8 cellular contexts compared by ENCODE assay signal in the genomic region with DNA sequence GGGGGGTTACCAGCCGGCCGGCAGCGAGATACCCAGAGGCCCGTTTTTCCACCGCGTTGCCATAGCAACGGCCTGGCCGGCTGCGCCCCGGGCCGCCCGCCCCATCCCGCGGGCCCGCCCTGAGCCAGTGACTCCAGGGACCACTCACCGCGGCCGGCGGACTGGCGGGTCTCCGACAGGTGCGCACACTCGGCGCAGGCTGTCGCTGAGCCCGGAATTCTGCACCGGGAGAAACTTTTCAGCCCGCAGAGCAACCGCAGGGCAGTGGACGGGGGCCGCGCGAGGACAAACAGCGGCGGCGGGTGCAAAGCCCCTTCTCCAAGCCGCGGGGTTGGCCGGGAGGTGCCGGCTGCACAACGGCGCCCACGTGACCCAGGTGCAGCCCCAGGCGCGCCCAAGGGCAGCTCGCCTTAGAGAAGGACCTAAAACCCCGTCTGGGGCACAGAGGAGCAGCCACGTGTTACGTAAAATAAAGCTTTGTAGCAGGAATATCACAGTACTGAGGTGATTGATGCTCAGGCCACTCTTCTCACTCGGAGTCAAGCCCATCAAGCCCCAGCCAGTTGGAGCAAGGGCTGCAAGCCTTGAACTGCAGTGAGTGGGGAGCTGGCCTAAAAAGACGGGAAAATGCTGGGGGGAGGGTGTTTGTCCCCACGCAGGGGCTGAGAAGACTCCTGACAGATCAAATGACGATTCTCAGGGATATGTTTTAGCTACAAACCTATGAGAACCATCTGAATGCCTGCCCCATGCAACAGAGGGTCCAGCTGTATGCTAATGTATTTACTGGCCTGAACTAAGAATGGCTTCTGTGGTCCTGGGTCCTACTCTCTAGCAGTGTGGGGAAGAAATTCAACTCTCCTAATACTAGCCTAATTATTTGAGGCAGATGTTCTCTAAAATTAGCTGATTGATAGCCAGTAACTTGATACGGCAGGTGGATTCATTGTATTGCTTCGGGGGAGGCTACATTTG. TPM values are rescaled to one million over a fixed set of nuclear protein-coding genes. Genes with fewer than 3 reads are reported as not detected.
DNase-seq lines count a peak whose midpoint lies in the region; ATAC-seq and TF ChIP-seq lines count a peak whose summit lies in the region.

TSS of gene STK33 (minus strand) at position 294 of the 975 bp plus-strand sequence. CDS start 119,323 bp downstream, outside the sequence.

- H3K36me3 ChIP-seq in GM06990 (ENCODE audit: control insufficient read depth, insufficient read depth, low read length) (no peaks in the 10 kb centered on the region), HUES64 (ENCODE audit: insufficient read depth, low read length) (no peaks in the 10 kb centered on the region)

- H3K9me3 ChIP-seq in HUES64 (ENCODE audit: insufficient read depth, low read depth, low read length), result no peaks in the 10 kb centered on the region

- WGBS in HUES64, result 5% methylated on average over 55 of the region's 55 CpGs
- 14 to 18% methylated on average over 22 to 35 of the region's 55 CpGs for WGBS in lower leg skin, 2 donors

- H3K27me3 ChIP-seq in GM06990 (replicated peaks; ENCODE audit: control insufficient read depth, insufficient read depth, low read length) (no peaks in the 10 kb centered on the region), HUES64 (ENCODE audit: insufficient read depth, low read length) (no peaks in the 10 kb centered on the region)

- no peak for TF ChIP-seq CTCF in GM06990 (IDR thresholded peaks at IDR 0.05; ENCODE audit: insufficient read depth, low read length, poor library complexity, severe bottlenecking)
- TF ChIP-seq CTCF in choroid plexus epithelial cell (conservative IDR thresholded peaks at IDR 0.05; ENCODE audit: low read depth, low read length), result no peak
- TF ChIP-seq CTCF in lower leg skin (IDR thresholded peaks at IDR 0.05), result no peak

- H3K27ac ChIP-seq in HUES64 (ENCODE audit: low read depth, low read length), result peak within 1 kb of the TSS; percentile 54; the same call in 1 of the 2 replicates

- peak; percentile 86 for DNase-seq in GM06990 (ENCODE audit: extremely low read depth, insufficient read length)
- DNase-seq in RPMI8226, result peak; percentile 84
- DNase-seq in choroid plexus epithelial cell (ENCODE audit: low read depth), result peak; percentile 19
- DNase-seq in lower leg skin (ENCODE audit: low spot score in 2 of 2), result no peak
- peak; percentile 28 for DNase-seq in stimulated activated CD8-positive, alpha-beta memory T cell treated with anti-CD3 and anti-CD28 coated beads, Interleukin-7, amount 100 ng/mL, for 24 hours (ENCODE audit: low read depth)
- no peak for DNase-seq in posterior vena cava (ENCODE audit: low spot score)

- no peak for TF ChIP-seq POLR2A in lower leg skin (IDR thresholded peaks at IDR 0.05)

- peak within 1 kb of the TSS; percentile 91 for H3K9ac ChIP-seq in HUES64 (ENCODE audit: low read depth, low read length)

- intact Hi-C loops in lower leg skin (cut with DNase I; ENCODE audit: low total_unique reads), result no loop called here
- intact Hi-C loops in posterior vena cava (cut with DNase I), result no loop called here

- peak within 1 kb of the TSS; percentile 68 for H3K4me3 ChIP-seq in GM06990 (replicated peaks; ENCODE audit: low read depth, low read length)
- peak within 1 kb of the TSS; percentile 88 for H3K4me3 ChIP-seq in HUES64 (ENCODE audit: low read length)
- peak within 1 kb of the TSS; percentile 61 for H3K4me3 ChIP-seq in choroid plexus epithelial cell (ENCODE audit: low read depth, low read length)
- H3K4me3 ChIP-seq in lower leg skin (ENCODE audit: low read depth, poor library complexity, severe bottlenecking), result peak within 1 kb of the TSS; percentile 19

- peak; percentile 97 for ATAC-seq in GM21526 (IDR thresholded peaks at IDR 0.05; ENCODE audit: low FRiP score, unreplicated experiment)

- H3K4me1 ChIP-seq in HUES64 (ENCODE audit: insufficient read depth, low read length), result peaks cover 9% of the 10 kb centered on the region

RNA-seq across cellular contexts. Expression of gene STK33, which starts in this region (rescaled TPM):
- 10.8 TPM for polyA plus RNA-seq in HUES64 (2013, experiment 1 of 2)
- 16.4 TPM for polyA plus RNA-seq in HUES64 (2013, experiment 2 of 2)
- total RNA-seq in lower leg skin (1 to 10 TPM in 1 of 4 donors, under 1 TPM in 2, not detected in 1; 0.23 to 6.5 (median 0.29) TPM), posterior vena cava (1 to 10 TPM; 6.1 to 7.3 TPM)

Comparison
In these comparisons a context has a peak if more than half of its experiments do, and no peak if none do; other contexts are left out.
1. DNase-seq: peak in GM06990 (single experiment), RPMI8226 (single experiment), choroid plexus epithelial cell (single experiment) and stimulated activated CD8-positive, alpha-beta memory T cell treated with anti-CD3 and anti-CD28 coated beads, Interleukin-7, amount 100 ng/mL, for 24 hours (single experiment); none in lower leg skin (0 of 2) and posterior vena cava (single experiment).
2. H3K4me3 ChIP-seq: peak in every context shown above with its lines; median percentile 88 in HUES64; 68 in GM06990; 61 in choroid plexus epithelial cell; 19 in lower leg skin.